Comparison of ENCODE assay signal across 19 cellular contexts in genomic region chr10:75568721-75569120, GRCh38.
"Had no signal": no experiment of that assay in that cellular context is flagged by ENCODE, and none has a peak within 500 bp of the region (broad histone marks: within the 10 kb centered on the region; RNA-seq: fewer than 3 reads in every experiment).

No MANE protein-coding gene starts in this region.

- H3K27me3 ChIP-seq: adrenal gland, heart left ventricle, upper lobe of right lung had no signal

- H3K27ac ChIP-seq: adrenal gland, epithelial cell of prostate, heart left ventricle, left ventricle myocardium inferior, thoracic aorta, upper lobe of right lung had no signal

- H3K4me1 ChIP-seq: adrenal gland, heart left ventricle, left ventricle myocardium inferior, upper lobe of right lung had no signal

- H3K36me3 Mint-ChIP-seq: stimulated activated naive B cell treated with anti-CD40 and anti-IgM and Interleukin-4, amounts not matched to agents 10 μg/mL and 1 μg/mL and 100 μg/mL, for 72 hours had no signal

- ATAC-seq: activated T-cell treated with anti-CD3 and anti-CD28 coated beads, Interleukin-2, amount 50 U/mL, for 72 hours; effector memory CD8-positive, alpha-beta T cell; heart left ventricle; mucosa of descending colon; naive thymus-derived CD8-positive, alpha-beta T cell; stimulated activated naive B cell treated with anti-CD40 and anti-IgM and Interleukin-4, amounts not matched to agents 10 μg/mL and 1 μg/mL and 100 μg/mL, for 72 hours; upper lobe of right lung had no signal

- H3K36me3 ChIP-seq: adrenal gland, heart left ventricle, thoracic aorta, upper lobe of right lung had no signal

- DNase-seq: activated CD4-positive, CD25-positive, alpha-beta regulatory T cell treated with anti-CD3 and anti-CD28 coated beads, Interleukin-2, amount 50 U/mL, for 72 hours; activated CD8-positive, alpha-beta memory T cell treated with anti-CD3 and anti-CD28 coated beads for 24 hours; activated CD8-positive, alpha-beta memory T cell treated with anti-CD3 and anti-CD28 coated beads, Interleukin-2, amount 50 U/mL, for 48 hours; activated effector memory CD4-positive, alpha-beta T cell treated with anti-CD3 and anti-CD28 coated beads, Interleukin-2, amount 50 U/mL, for 16 hours; activated T-cell treated with anti-CD3 and anti-CD28 coated beads, Interleukin-2, amount 50 U/mL, for 72 hours; adrenal gland; caudate nucleus; effector memory CD8-positive, alpha-beta T cell; heart left ventricle; left ventricle myocardium inferior; mucosa of descending colon; naive thymus-derived CD8-positive, alpha-beta T cell; retina; stimulated activated naive B cell treated with anti-CD40 and anti-IgM and Interleukin-4, amounts not matched to agents 10 μg/mL and 1 μg/mL and 100 μg/mL, for 72 hours; upper lobe of right lung had no signal

- H3K4me3 Mint-ChIP-seq: activated naive CD4-positive, alpha-beta T cell treated with anti-CD3 and anti-CD28 coated beads, Interleukin-2, amount 50 U/mL, for 24 hours; activated T-cell treated with anti-CD3 and anti-CD28 coated beads, Interleukin-2, amount 50 U/mL, for 72 hours; effector memory CD8-positive, alpha-beta T cell; naive thymus-derived CD8-positive, alpha-beta T cell; stimulated activated naive B cell treated with anti-CD40 and anti-IgM and Interleukin-4, amounts not matched to agents 10 μg/mL and 1 μg/mL and 100 μg/mL, for 72 hours; T-helper 1 cell treated with Interleukin-12 subunit alpha and Interleukin-12 subunit beta and Interleukin-4 antibody, amounts not matched to agents 30 μg/mL and 1 μg/mL, for 36 hours had no signal

- H3K4me1 Mint-ChIP-seq: activated naive CD4-positive, alpha-beta T cell treated with anti-CD3 and anti-CD28 coated beads, Interleukin-2, amount 50 U/mL, for 24 hours; naive thymus-derived CD8-positive, alpha-beta T cell had no signal

- H3K27ac Mint-ChIP-seq: activated naive CD4-positive, alpha-beta T cell treated with anti-CD3 and anti-CD28 coated beads, Interleukin-2, amount 50 U/mL, for 24 hours; activated T-cell treated with anti-CD3 and anti-CD28 coated beads, Interleukin-2, amount 50 U/mL, for 72 hours; effector memory CD8-positive, alpha-beta T cell; naive thymus-derived CD8-positive, alpha-beta T cell; stimulated activated naive B cell treated with anti-CD40 and anti-IgM and Interleukin-4, amounts not matched to agents 10 μg/mL and 1 μg/mL and 100 μg/mL, for 72 hours; T-helper 1 cell treated with Interleukin-12 subunit alpha and Interleukin-12 subunit beta and Interleukin-4 antibody, amounts not matched to agents 30 μg/mL and 1 μg/mL, for 36 hours had no signal

- H3K4me3 ChIP-seq: adrenal gland, heart left ventricle, left ventricle myocardium inferior, mucosa of descending colon, thoracic aorta, upper lobe of right lung had no signal

- H3K27me3 Mint-ChIP-seq: stimulated activated naive B cell treated with anti-CD40 and anti-IgM and Interleukin-4, amounts not matched to agents 10 μg/mL and 1 μg/mL and 100 μg/mL, for 72 hours had no signal
